In genomic region chr12:93571360-93571853, GRCh38 we compare ENCODE assay signal across 8 cellular contexts. TPM values are rescaled to one million over a fixed set of nuclear protein-coding genes. Genes with fewer than 3 reads are reported as not detected.
DNase-seq lines count a peak whose midpoint lies in the region; ATAC-seq and TF ChIP-seq lines count a peak whose summit lies in the region.

No MANE protein-coding gene starts in this region.

- peak overlapping the region; percentile 74 to 89 for H3K4me3 ChIP-seq in aorta (ENCODE audit: low read length in 2 of 2)

- ATAC-seq in HG03439 (IDR thresholded peaks at IDR 0.05; ENCODE audit: unreplicated experiment): peak; percentile 28
- peak; percentile 60 for ATAC-seq in aorta (ENCODE audit: low FRiP score)

- TF ChIP-seq CTCF in glutamatergic neuron (IDR thresholded peaks at IDR 0.05; ENCODE audit: partially characterized antibody, unreplicated experiment): peak; percentile 46
- peak; percentile 53 for TF ChIP-seq CTCF in osteocyte (IDR thresholded peaks at IDR 0.05)

- H3K36me3 Mint-ChIP-seq in glutamatergic neuron (ENCODE audit: unreplicated experiment) (no peaks in the 10 kb centered on the region), osteocyte (ENCODE audit: unreplicated experiment) (peaks cover 11% of the 10 kb centered on the region)

- H3K27ac ChIP-seq in aorta (ENCODE audit: low read depth in 1 of 2, low read length in 2 of 2): peak overlapping the region; percentile 16 to 69

- no peak overlapping the region for H3K27ac Mint-ChIP-seq in glutamatergic neuron (ENCODE audit: unreplicated experiment)
- peak overlapping the region; percentile 74 for H3K27ac Mint-ChIP-seq in osteocyte (ENCODE audit: unreplicated experiment)

- H3K4me1 Mint-ChIP-seq in glutamatergic neuron (ENCODE audit: low read depth, unreplicated experiment) (peaks cover 9% of the 10 kb centered on the region), osteocyte (ENCODE audit: unreplicated experiment) (peaks cover 25% of the 10 kb centered on the region)

- no peaks in the 10 kb centered on the region for H3K4me1 ChIP-seq in aorta (ENCODE audit: control insufficient read depth in 1 of 2, insufficient read depth in 2 of 2, low read length in 2 of 2)

- H3K9me3 Mint-ChIP-seq in glutamatergic neuron (ENCODE audit: unreplicated experiment): peaks cover 7% of the 10 kb centered on the region
- H3K9me3 Mint-ChIP-seq in osteocyte (ENCODE audit: unreplicated experiment): no peaks in the 10 kb centered on the region

- peak overlapping the region; percentile 79 for H3K4me3 Mint-ChIP-seq in glutamatergic neuron (ENCODE audit: unreplicated experiment)
- peak overlapping the region; percentile 86 for H3K4me3 Mint-ChIP-seq in osteocyte (ENCODE audit: unreplicated experiment)

- DNase-seq in NCI-H1417 (lab: John Stamatoyannopoulos, UW) (peak in 2 of 3 experiments; percentile 86 to 87), NCI-H1417 treated with DMSO at 0.1 percent for 48 hours (lab: John Stamatoyannopoulos, UW) (no peak), RPMI7951 (ENCODE audit: low read depth) (peak; percentile 35), glutamatergic neuron (peak; percentile 97), osteocyte (ENCODE audit: extremely low spot score, unreplicated experiment) (peak; percentile 90), aorta (peak; percentile 87 to 92)
- peak; percentile 76 for DNase-seq in activated naive CD4-positive, alpha-beta T cell treated with Interleukin-2 at 50 U/mL for 16 hours

- no peaks in the 10 kb centered on the region for H3K9me3 ChIP-seq in aorta (ENCODE audit: control insufficient read depth, low read length)

- intact Hi-C loops in aorta (cut with DNase I): loop anchor here (2.0 to 5.0 kb wide), 5 partner anchors 105 to 346 kb away; partner anchors contain the start of gene CRADD (in 1 of the 2)

- peaks cover 20% of the 10 kb centered on the region for H3K27me3 Mint-ChIP-seq in glutamatergic neuron (ENCODE audit: unreplicated experiment)
- H3K27me3 Mint-ChIP-seq in osteocyte (ENCODE audit: unreplicated experiment): no peaks in the 10 kb centered on the region

- H3K27me3 ChIP-seq in aorta (ENCODE audit: control insufficient read depth in 1 of 2, insufficient read depth in 2 of 2, low read length in 1 of 2): no peaks in the 10 kb centered on the region

- 0 to 1% methylated on average over 22 to 38 of the region's 38 CpGs for WGBS in aorta, 2 donors

- H3K36me3 ChIP-seq in aorta (ENCODE audit: control insufficient read depth in 1 of 2, insufficient read depth in 2 of 2, low read length in 1 of 2): no peaks in the 10 kb centered on the region

RNA-seq across cellular contexts. Expression of gene SOCS2, which starts 1.1 kb away (rescaled TPM):
- 7.3 and 9.5 TPM in 2 replicates for total RNA-seq in RPMI7951 (2014; rRNA removed; shearing (Covaris generic))
- 36.6 TPM for total RNA-seq in glutamatergic neuron (ENCODE audit: unreplicated experiment)
- total RNA-seq in osteocyte: 28.1 and 31.1 TPM in 2 replicates
- total RNA-seq in aorta: 10 to 100 TPM; 22.5 to 27.1 TPM
- polyA plus RNA-seq in aorta: 10 to 100 TPM; 14.3 to 24.7 TPM
